Comparison of ENCODE assay signal across 19 cellular contexts in genomic region chr14:104877806-104878550, GRCh38. TPM values are rescaled to one million over a fixed set of nuclear protein-coding genes. Genes with fewer than 3 reads are reported as not detected.
A peak's percentile ranks its signal among the peaks of the same experiment; 100 is the strongest.
DNase-seq lines count a peak whose midpoint lies in the region; ATAC-seq and TF ChIP-seq lines count a peak whose summit lies in the region.
"Had no signal": no experiment of that assay in that cellular context is flagged by ENCODE, and none has a peak within 500 bp of the region (broad histone marks: within the 10 kb centered on the region; RNA-seq: fewer than 3 reads in every experiment).

No MANE protein-coding gene starts in this region.

- H3K27me3 ChIP-seq in right atrium auricular region: no peaks in the 10 kb centered on the region
- H3K27me3 ChIP-seq in WERI-Rb-1 (ENCODE audit: insufficient read depth, low read depth, severe bottlenecking): no peaks in the 10 kb centered on the region

- H3K36me3 ChIP-seq in right atrium auricular region (peaks cover 6% of the 10 kb centered on the region), WERI-Rb-1 (peaks cover 7% of the 10 kb centered on the region)

- peaks cover 18% of the 10 kb centered on the region for H3K4me1 Mint-ChIP-seq in nephron progenitor cell

- no peak overlapping the region for H3K4me3 ChIP-seq in right atrium auricular region
- peak overlapping the region; percentile 13; the same call in 1 of the 2 replicates for H3K4me3 ChIP-seq in WERI-Rb-1 (ENCODE audit: low read depth, low read length)
- H3K4me3 ChIP-seq: GM12878, HAP-1, SK-N-MC had no signal

- H3K27ac ChIP-seq in right atrium auricular region (no peak overlapping the region), WERI-Rb-1 (peak overlapping the region; percentile 73)
- H3K27ac ChIP-seq: SK-N-MC had no signal

- intact Hi-C loops in left cardiac atrium (cut with DNase I): no loop called here

- no peaks in the 10 kb centered on the region for H3K36me3 Mint-ChIP-seq in nephron progenitor cell (ENCODE audit: low read depth)

- no peaks in the 10 kb centered on the region for H3K9me3 Mint-ChIP-seq in nephron progenitor cell
- H3K9me3 Mint-ChIP-seq: CD4-positive, alpha-beta T cell had no signal

- no peak for TF ChIP-seq CTCF in right atrium auricular region (IDR thresholded peaks at IDR 0.05)
- no peak for TF ChIP-seq CTCF in WERI-Rb-1 (IDR thresholded peaks at IDR 0.05; ENCODE audit: low read depth, low read length)
- TF ChIP-seq CTCF in nephron progenitor cell (IDR thresholded peaks at IDR 0.05): no peak

- H3K9me3 ChIP-seq in right atrium auricular region (no peaks in the 10 kb centered on the region), WERI-Rb-1 (ENCODE audit: severe bottlenecking) (no peaks in the 10 kb centered on the region)
- H3K9me3 ChIP-seq: HAP-1 had no signal

- DNase-seq in left cardiac atrium: peak; percentile 22
- DNase-seq in right atrium auricular region (ENCODE audit: low spot score): no peak
- no peak for DNase-seq in WERI-Rb-1
- DNase-seq in nephron progenitor cell: peak; percentile 0
- DNase-seq in activated CD4-positive, alpha-beta T cell treated with anti-CD3 and anti-CD28 coated beads, Interleukin-2, amount 50 U/mL, for 1 hour: no peak
- DNase-seq in activated naive CD4-positive, alpha-beta T cell treated with anti-CD3 and anti-CD28 coated beads, Interleukin-2, amount 50 U/mL, for 16 hours: no peak
- DNase-seq: CD4-positive, alpha-beta T cell; DMS79 treated with DMSO at 0.1 percent for 48 hours; KG1; NCI-H1092 treated with DMSO at 0.1 percent for 48 hours; NCI-H1436 treated with DMSO at 0.1 percent for 48 hours; NCI-H1930; NCI-H510A treated with DMSO at 0.1 percent for 48 hours; OCI-M1 had no signal

- no peak overlapping the region for H3K27ac Mint-ChIP-seq in nephron progenitor cell
- H3K27ac Mint-ChIP-seq: CD4-positive, alpha-beta T cell had no signal

- no peak for ATAC-seq in left cardiac atrium
- no peak for ATAC-seq in HG02840 (IDR thresholded peaks at IDR 0.05; ENCODE audit: low FRiP score, unreplicated experiment)
- ATAC-seq: GM12878 had no signal

- H3K4me3 Mint-ChIP-seq in nephron progenitor cell: no peak overlapping the region
- H3K4me3 Mint-ChIP-seq: CD4-positive, alpha-beta T cell had no signal

- peaks cover 0 to 1% of the 10 kb centered on the region in 2 donors for H3K4me1 ChIP-seq in right atrium auricular region
- H3K4me1 ChIP-seq: HAP-1 had no signal

- peaks cover 9% of the 10 kb centered on the region for H3K27me3 Mint-ChIP-seq in nephron progenitor cell (ENCODE audit: low read depth, poor library complexity)
- H3K27me3 Mint-ChIP-seq: CD4-positive, alpha-beta T cell had no signal

RNA-seq across cellular contexts. Expression of gene CEP170B, which starts 12.9 kb away (rescaled TPM):
- total RNA-seq in left cardiac atrium: 10 to 100 TPM; 12.4 to 17.2 TPM
- total RNA-seq in right atrium auricular region: 10 to 100 TPM in 1 of 2 donors, 1 to 10 TPM in 1; 7.9 to 15.1 TPM

RNA-seq across cellular contexts. Expression of gene PLD4, which starts 46.7 kb away (rescaled TPM):
- total RNA-seq in left cardiac atrium: under 1 TPM; 0.13 to 0.24 TPM
- under 1 TPM in 1 of 2 donors, not detected in 1; 0.08 TPM for total RNA-seq in right atrium auricular region
- total RNA-seq: A673 had no signal

Comparison
In these comparisons a context has a peak if more than half of its experiments do, and no peak if none do; other contexts are left out.
1. DNase-seq: peak in left cardiac atrium (single experiment) and nephron progenitor cell (single experiment); none in right atrium auricular region (single experiment), WERI-Rb-1 (single experiment), activated CD4-positive, alpha-beta T cell treated with anti-CD3 and anti-CD28 coated beads, Interleukin-2, amount 50 U/mL, for 1 hour (single experiment) and activated naive CD4-positive, alpha-beta T cell treated with anti-CD3 and anti-CD28 coated beads, Interleukin-2, amount 50 U/mL, for 16 hours (single experiment).